ENCODE assay signal across 10 cellular contexts in the genomic region with DNA sequence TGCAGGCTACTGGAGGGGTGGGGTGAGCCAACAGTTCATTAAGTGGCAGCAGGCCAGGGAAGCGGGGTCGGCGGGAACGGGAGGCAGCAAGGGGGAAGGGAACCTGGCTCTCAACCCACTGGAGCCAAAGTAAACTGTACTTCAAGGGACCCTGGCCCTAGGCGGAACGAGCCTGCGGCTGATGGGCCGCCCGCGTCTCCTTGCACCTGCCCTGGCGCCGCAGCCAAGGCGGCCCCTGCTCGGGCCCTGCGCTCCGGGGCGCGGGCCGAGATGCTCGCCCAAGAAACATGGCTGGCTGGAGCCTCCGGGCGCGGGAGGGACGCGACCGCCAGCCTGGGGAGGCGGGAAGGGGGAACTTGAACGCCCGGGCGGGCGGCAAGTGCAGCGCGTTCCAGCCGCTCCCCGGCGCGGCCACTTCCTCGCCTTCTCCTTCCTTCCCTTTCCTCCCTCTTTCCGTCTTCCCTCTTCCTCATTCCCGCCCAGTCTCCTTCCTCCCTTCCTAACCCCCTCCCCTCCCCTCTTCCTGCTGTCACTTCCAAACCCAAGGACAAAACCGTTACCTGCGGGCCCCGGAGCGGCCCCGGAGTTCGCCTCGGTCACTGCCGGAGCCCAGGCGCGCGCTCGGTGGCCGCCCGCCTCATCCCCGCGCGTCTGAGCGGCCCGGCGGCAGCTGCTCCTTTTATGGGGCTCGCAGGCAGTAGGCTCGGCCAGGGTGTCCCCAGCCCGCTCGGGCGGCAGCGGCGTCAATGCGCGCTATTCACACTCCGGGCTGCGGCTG.
A peak's percentile ranks its signal among the peaks of the same experiment; 100 is the strongest.
DNase-seq lines count a peak whose midpoint lies in the region; ATAC-seq, FAIRE-seq and TF ChIP-seq lines count a peak whose summit lies in the region.
"Had no signal": no experiment of that assay in that cellular context is flagged by ENCODE, and none has a peak within 500 bp of the region (broad histone marks: within the 10 kb centered on the region; RNA-seq: fewer than 3 reads in every experiment).

No MANE protein-coding gene starts in this region.

- TF ChIP-seq POLR2A in suprapubic skin (IDR thresholded peaks at IDR 0.05), result no peak
- TF ChIP-seq POLR2A in GM12891 (IDR thresholded peaks at IDR 0.05; ENCODE audit: low read depth, low read length), result no peak

- peak overlapping the region; percentile 77 for H3K4me3 ChIP-seq in HUES48 (ENCODE audit: low read depth, low read length)
- H3K4me3 ChIP-seq in ectodermal cell (ENCODE audit: insufficient read depth, low read depth, low read length), result peak overlapping the region; percentile 48
- H3K4me3 ChIP-seq in liver (ENCODE audit: low read depth in 1 of 3, low read length in 3 of 3), result peak overlapping the region in 2 of 3 donors; percentile 55 to 58
- peak overlapping the region; percentile 56 for H3K4me3 ChIP-seq in suprapubic skin

- H3K9me3 ChIP-seq in HUES48 (ENCODE audit: control insufficient read depth, insufficient read depth, low read length), result no peaks in the 10 kb centered on the region
- no peaks in the 10 kb centered on the region for H3K9me3 ChIP-seq in ectodermal cell (ENCODE audit: control insufficient read depth, low read length)
- no peaks in the 10 kb centered on the region for H3K9me3 ChIP-seq in liver (ENCODE audit: control insufficient read depth in 4 of 4, low read length in 3 of 4)
- H3K9me3 ChIP-seq in suprapubic skin, result no peaks in the 10 kb centered on the region

- H3K27me3 ChIP-seq in HUES48 (ENCODE audit: control insufficient read depth, insufficient read depth, low read length) (0 out of 2 replicates have a peak, but pooled peaks cover 3% of the 10 kb centered on the region), ectodermal cell (ENCODE audit: control insufficient read depth, insufficient read depth, low read length, poor library complexity, severe bottlenecking) (peaks cover 18% of the 10 kb centered on the region), liver (ENCODE audit: control insufficient read depth in 4 of 4, insufficient read depth in 4 of 4, low read length in 3 of 4) (no peaks in the 10 kb centered on the region), suprapubic skin (peaks cover 9% of the 10 kb centered on the region)

- TF ChIP-seq RAD21 in liver (IDR thresholded peaks at IDR 0.05), result no peak

- ATAC-seq in HG02588 (IDR thresholded peaks at IDR 0.05; ENCODE audit: unreplicated experiment), result no peak
- no peak for ATAC-seq in HG02970 (IDR thresholded peaks at IDR 0.05; ENCODE audit: low FRiP score, unreplicated experiment)
- ATAC-seq in GM21367 (IDR thresholded peaks at IDR 0.05; ENCODE audit: unreplicated experiment), result no peak

- H3K27ac ChIP-seq in HUES48 (ENCODE audit: low read depth, low read length) (peak overlapping the region; percentile 53), ectodermal cell (ENCODE audit: insufficient read depth, low read depth, low read length, poor library complexity, severe bottlenecking) (no peak overlapping the region), liver (ENCODE audit: low read depth in 1 of 2, low read length in 2 of 2) (no peak overlapping the region), suprapubic skin (no peak overlapping the region)
- H3K27ac ChIP-seq: KMS-11 had no signal

- 1% methylated on average over 71 of the region's 71 CpGs for WGBS in ectodermal cell, 2 experiments
- WGBS in liver, result 4% methylated on average over 71 of the region's 71 CpGs
- 6% methylated on average over 51 of the region's 71 CpGs for WGBS in suprapubic skin

- H3K36me3 ChIP-seq in HUES48 (ENCODE audit: control insufficient read depth, insufficient read depth, low read length), result no peaks in the 10 kb centered on the region
- H3K36me3 ChIP-seq in ectodermal cell (ENCODE audit: control insufficient read depth, insufficient read depth, low read length), result no peaks in the 10 kb centered on the region
- H3K36me3 ChIP-seq in liver (ENCODE audit: control insufficient read depth in 4 of 4, insufficient read depth in 3 of 4, low read depth in 1 of 4, low read length in 3 of 4), result no peaks in the 10 kb centered on the region
- no peaks in the 10 kb centered on the region for H3K36me3 ChIP-seq in suprapubic skin

- no peak for TF ChIP-seq EP300 in suprapubic skin (IDR thresholded peaks at IDR 0.05)

- H3K4me1 ChIP-seq in HUES48 (ENCODE audit: control insufficient read depth, insufficient read depth, low read length) (peaks cover 36% of the 10 kb centered on the region), ectodermal cell (ENCODE audit: control insufficient read depth, insufficient read depth, low read length) (peaks cover 6% of the 10 kb centered on the region), liver (ENCODE audit: control insufficient read depth in 4 of 4, insufficient read depth in 4 of 4, low read length in 3 of 4) (peaks cover 11 to 18% (median 11%) of the 10 kb centered on the region in 4 donors), suprapubic skin (peaks cover 14% of the 10 kb centered on the region)

- FAIRE-seq in GM12891 (lab: Jason Lieb, UNC), result no peak

- TF ChIP-seq CTCF in liver (IDR thresholded peaks at IDR 0.05; ENCODE audit: low read depth, low read length, missing input control) (no peak), suprapubic skin (IDR thresholded peaks at IDR 0.05) (no peak)

- peak overlapping the region; percentile 54; the same call in 1 of the 2 replicates for H3K9ac ChIP-seq in HUES48 (ENCODE audit: low read depth, low read length)
- no peak overlapping the region for H3K9ac ChIP-seq in liver (ENCODE audit: low read depth in 1 of 2, low read length in 2 of 2)
- H3K9ac ChIP-seq: KMS-11 had no signal

- DNase-seq in suprapubic skin (ENCODE audit: low spot score in 2 of 2), result no peak
- DNase-seq in GM12891 (ENCODE audit: insufficient read length, low spot score), result no peak
- DNase-seq: stimulated activated naive CD4-positive, alpha-beta T cell treated with Interleukin-2 at 50 U/mL for 16 hours had no signal

TF ChIP-seq in liver, 16 proteins besides CTCF, POLR2A, EP300 and RAD21:
- TF ChIP-seq, protein P1, sequence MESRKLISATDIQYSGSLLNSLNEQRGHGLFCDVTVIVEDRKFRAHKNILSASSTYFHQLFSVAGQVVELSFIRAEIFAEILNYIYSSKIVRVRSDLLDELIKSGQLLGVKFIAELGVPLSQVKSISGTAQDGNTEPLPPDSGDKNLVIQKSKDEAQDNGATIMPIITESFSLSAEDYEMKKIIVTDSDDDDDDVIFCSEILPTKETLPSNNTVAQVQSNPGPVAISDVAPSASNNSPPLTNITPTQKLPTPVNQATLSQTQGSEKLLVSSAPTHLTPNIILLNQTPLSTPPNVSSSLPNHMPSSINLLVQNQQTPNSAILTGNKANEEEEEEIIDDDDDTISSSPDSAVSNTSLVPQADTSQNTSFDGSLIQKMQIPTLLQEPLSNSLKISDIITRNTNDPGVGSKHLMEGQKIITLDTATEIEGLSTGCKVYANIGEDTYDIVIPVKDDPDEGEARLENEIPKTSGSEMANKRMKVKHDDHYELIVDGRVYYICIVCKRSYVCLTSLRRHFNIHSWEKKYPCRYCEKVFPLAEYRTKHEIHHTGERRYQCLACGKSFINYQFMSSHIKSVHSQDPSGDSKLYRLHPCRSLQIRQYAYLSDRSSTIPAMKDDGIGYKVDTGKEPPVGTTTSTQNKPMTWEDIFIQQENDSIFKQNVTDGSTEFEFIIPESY (IDR thresholded peaks at IDR 0.05), result no peak
- TF ChIP-seq FOXA1 (IDR thresholded peaks at IDR 0.05), result no peak
- no peak for TF ChIP-seq YY1 (IDR thresholded peaks at IDR 0.05)
- TF ChIP-seq GABPA (IDR thresholded peaks at IDR 0.05 in 1 of 2, conservative IDR thresholded peaks at IDR 0.05 in 1 of 2), result no peak
- TF ChIP-seq, protein P2, sequence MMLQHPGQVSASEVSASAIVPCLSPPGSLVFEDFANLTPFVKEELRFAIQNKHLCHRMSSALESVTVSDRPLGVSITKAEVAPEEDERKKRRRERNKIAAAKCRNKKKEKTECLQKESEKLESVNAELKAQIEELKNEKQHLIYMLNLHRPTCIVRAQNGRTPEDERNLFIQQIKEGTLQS (IDR thresholded peaks at IDR 0.05), result no peak
- no peak for TF ChIP-seq HNF4G (IDR thresholded peaks at IDR 0.05)
- TF ChIP-seq SP1 (IDR thresholded peaks at IDR 0.05), result no peak

TF ChIP-seq in GM12891, 5 proteins besides CTCF, POLR2A, EP300 and RAD21:
- TF ChIP-seq TAF1 (IDR thresholded peaks at IDR 0.05; ENCODE audit: low read depth, low read length) (no peak), SPI1 (IDR thresholded peaks at IDR 0.05; ENCODE audit: low read depth, low read length) (no peak), POU2F2 (IDR thresholded peaks at IDR 0.05; ENCODE audit: low read depth, low read length) (no peak)
